ENCODE assay signal across 2 cellular contexts in genomic region chr11:72048718-72049460, GRCh38.
A peak's percentile ranks its signal among the peaks of the same experiment; 100 is the strongest.
TF ChIP-seq lines count a peak whose summit lies in the region.

No MANE protein-coding gene starts in this region.

TF ChIP-seq in endothelial cell of umbilical vein, 7 proteins besides CTCF, POLR2A, EP300 and RAD21:
- no peak for TF ChIP-seq FOS (IDR thresholded peaks at IDR 0.05; ENCODE audit: borderline replicate concordance, insufficient read depth, low read length)
- TF ChIP-seq POLR2AphosphoS5 (IDR thresholded peaks at IDR 0.05; ENCODE audit: insufficient read depth, low read depth, low read length), result peak; percentile 36
- TF ChIP-seq MAX (IDR thresholded peaks at IDR 0.05; ENCODE audit: insufficient read depth, insufficient read length), result no peak

TF ChIP-seq in HEK293T, 16 proteins besides CTCF, POLR2A, EP300 and RAD21:
- TF ChIP-seq ZNF384 (IDR thresholded peaks at IDR 0.05) (no peak), ELF4 (IDR thresholded peaks at IDR 0.05) (no peak), FOXA1 (IDR thresholded peaks at IDR 0.05) (no peak)
